Comparison of ENCODE assay signal across 1 cellular context in the genomic region with DNA sequence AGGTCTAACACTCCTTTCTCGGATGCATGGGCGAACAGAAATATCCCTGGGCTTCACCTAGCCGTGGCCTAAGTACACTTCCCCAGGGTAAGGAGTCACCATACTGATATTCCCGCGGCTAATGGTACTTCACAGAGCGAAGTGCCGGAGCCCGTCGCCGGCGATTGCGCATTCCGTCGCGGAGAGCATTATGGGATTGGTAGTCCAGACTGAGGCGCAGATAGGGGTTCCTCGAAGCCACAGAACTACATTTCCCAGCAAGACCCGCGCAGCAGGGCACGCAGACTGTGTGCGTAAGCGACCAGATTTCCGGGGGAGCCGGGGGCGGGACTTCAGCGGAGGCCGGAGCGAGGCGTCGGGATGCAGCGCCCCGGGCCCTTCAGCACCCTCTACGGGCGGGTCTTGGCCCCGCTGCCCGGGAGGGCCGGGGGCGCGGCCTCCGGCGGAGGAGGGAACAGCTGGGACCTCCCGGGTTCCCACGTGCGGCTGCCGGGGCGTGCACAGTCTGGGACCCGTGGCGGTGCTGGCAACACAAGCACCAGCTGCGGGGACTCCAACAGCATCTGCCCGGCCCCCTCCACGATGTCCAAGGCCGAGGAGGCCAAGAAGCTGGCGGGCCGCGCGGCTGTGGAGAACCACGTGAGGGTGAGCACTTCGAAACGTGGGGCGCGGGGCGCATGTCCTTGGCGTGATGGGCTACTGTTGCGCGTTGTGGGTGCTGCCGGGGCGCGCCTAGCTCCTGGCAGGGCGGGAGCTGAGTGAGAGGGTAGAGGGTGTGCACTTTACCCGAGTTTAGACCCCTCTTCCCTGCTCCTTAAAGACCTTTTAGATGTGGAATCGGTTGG.
TF ChIP-seq lines count a peak whose summit lies in the region.

A gene (plus strand): TSS at position 335 of the 845 bp plus-strand sequence. CDS start 26 bp downstream, at position 361.

TF ChIP-seq in K562, 482 proteins besides CTCF, POLR2A, EP300 and RAD21 (continued from another document and continues in another):
- TF ChIP-seq, protein P1, sequence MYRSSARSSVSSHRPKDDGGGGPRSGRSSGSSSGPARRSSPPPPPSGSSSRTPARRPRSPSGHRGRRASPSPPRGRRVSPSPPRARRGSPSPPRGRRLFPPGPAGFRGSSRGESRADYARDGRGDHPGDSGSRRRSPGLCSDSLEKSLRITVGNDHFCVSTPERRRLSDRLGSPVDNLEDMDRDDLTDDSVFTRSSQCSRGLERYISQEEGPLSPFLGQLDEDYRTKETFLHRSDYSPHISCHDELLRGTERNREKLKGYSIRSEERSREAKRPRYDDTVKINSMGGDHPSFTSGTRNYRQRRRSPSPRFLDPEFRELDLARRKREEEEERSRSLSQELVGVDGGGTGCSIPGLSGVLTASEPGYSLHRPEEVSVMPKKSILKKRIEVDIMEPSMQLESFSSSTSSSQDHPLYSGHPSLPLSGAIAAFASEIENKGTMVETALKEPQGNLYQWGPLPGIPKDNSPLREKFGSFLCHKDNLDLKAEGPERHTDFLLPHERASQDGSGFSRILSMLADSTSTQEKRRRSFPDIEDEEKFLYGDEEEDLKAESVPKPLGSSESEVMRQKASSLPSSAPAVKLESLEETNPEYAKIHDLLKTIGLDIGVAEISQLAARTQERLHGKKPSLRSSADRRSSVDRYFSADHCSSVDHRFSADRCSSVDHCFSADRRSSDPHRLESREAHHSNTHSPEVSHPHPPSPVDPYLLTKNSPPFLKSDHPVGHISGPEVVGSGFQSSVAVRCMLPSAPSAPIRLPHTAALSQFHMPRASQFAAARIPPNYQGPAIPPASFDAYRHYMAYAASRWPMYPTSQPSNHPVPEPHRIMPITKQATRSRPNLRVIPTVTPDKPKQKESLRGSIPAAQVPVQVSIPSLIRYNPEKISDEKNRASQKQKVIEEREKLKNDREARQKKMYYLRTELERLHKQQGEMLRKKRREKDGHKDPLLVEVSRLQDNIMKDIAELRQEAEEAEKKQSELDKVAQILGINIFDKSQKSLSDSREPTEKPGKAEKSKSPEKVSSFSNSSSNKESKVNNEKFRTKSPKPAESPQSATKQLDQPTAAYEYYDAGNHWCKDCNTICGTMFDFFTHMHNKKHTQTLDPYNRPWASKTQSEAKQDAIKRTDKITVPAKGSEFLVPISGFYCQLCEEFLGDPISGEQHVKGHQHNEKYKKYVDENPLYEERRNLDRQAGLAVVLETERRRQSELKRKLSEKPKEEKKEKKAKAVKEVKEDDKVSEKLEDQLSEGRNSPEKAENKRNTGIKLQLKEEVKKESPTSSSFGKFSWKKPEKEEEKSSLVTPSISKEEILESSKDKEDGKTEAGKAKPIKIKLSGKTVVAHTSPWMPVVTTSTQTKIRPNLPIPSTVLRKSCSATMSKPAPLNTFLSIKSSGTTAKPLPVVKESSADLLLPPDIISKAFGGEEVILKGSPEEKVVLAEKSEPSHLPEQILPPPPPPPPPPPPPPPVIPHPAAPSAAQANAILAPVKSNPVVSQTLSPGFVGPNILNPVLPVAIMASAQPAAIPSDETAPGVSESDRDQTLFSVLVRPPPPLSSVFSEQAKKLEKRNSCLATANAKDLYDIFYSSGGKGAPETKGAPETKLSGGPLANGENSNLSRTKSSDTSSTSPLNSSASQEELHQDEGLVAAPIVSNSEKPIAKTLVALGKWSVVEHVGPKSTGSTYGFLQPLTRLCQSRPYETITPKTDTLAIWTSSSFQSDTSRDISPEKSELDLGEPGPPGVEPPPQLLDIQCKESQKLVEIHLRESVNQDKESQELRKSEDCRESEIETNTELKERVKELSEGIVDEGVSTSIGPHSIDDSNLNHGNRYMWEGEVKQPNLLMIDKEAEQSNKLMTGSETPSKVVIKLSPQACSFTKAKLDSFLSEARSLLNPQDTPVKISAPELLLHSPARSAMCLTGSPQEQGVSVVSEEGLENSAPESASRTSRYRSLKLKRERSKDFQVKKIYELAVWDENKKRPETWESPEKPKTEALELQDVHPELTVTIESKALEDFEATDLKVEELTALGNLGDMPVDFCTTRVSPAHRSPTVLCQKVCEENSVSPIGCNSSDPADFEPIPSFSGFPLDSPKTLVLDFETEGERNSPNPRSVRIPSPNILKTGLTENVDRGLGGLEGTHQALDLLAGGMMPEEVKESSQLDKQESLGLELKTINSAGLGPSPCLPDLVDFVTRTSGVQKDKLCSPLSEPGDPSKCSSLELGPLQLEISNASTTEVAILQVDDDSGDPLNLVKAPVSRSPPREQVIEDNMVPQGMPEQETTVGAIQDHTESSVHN (IDR thresholded peaks at IDR 0.05; ENCODE audit: borderline replicate concordance in 1 of 2, low read depth in 1 of 2) = no peak
- TF ChIP-seq, protein P2, sequence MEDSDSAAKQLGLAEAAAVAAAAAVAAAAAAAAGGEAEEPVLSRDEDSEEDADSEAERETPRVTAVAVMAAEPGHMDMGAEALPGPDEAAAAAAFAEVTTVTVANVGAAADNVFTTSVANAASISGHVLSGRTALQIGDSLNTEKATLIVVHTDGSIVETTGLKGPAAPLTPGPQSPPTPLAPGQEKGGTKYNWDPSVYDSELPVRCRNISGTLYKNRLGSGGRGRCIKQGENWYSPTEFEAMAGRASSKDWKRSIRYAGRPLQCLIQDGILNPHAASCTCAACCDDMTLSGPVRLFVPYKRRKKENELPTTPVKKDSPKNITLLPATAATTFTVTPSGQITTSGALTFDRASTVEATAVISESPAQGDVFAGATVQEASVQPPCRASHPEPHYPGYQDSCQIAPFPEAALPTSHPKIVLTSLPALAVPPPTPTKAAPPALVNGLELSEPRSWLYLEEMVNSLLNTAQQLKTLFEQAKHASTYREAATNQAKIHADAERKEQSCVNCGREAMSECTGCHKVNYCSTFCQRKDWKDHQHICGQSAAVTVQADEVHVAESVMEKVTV (CRISPR knock-in tag; IDR thresholded peaks at IDR 0.05) = no peak
- TF ChIP-seq HDAC3 (IDR thresholded peaks at IDR 0.05; ENCODE audit: borderline replicate concordance, partially characterized antibody) = no peak
- TF ChIP-seq, protein P3, sequence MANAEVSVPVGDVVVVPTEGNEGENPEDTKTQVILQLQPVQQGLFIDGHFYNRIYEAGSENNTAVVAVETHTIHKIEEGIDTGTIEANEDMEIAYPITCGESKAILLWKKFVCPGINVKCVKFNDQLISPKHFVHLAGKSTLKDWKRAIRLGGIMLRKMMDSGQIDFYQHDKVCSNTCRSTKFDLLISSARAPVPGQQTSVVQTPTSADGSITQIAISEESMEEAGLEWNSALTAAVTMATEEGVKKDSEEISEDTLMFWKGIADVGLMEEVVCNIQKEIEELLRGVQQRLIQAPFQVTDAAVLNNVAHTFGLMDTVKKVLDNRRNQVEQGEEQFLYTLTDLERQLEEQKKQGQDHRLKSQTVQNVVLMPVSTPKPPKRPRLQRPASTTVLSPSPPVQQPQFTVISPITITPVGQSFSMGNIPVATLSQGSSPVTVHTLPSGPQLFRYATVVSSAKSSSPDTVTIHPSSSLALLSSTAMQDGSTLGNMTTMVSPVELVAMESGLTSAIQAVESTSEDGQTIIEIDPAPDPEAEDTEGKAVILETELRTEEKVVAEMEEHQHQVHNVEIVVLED (CRISPR knock-in tag; IDR thresholded peaks at IDR 0.05) = peak; percentile 94
- 0 out of 2 replicates have a peak, but pooled peaks have one; percentile 19 for TF ChIP-seq SMC3 (conservative IDR thresholded peaks at IDR 0.05; ENCODE audit: insufficient read depth, low read depth, low read length)
- TF ChIP-seq, protein P4, sequence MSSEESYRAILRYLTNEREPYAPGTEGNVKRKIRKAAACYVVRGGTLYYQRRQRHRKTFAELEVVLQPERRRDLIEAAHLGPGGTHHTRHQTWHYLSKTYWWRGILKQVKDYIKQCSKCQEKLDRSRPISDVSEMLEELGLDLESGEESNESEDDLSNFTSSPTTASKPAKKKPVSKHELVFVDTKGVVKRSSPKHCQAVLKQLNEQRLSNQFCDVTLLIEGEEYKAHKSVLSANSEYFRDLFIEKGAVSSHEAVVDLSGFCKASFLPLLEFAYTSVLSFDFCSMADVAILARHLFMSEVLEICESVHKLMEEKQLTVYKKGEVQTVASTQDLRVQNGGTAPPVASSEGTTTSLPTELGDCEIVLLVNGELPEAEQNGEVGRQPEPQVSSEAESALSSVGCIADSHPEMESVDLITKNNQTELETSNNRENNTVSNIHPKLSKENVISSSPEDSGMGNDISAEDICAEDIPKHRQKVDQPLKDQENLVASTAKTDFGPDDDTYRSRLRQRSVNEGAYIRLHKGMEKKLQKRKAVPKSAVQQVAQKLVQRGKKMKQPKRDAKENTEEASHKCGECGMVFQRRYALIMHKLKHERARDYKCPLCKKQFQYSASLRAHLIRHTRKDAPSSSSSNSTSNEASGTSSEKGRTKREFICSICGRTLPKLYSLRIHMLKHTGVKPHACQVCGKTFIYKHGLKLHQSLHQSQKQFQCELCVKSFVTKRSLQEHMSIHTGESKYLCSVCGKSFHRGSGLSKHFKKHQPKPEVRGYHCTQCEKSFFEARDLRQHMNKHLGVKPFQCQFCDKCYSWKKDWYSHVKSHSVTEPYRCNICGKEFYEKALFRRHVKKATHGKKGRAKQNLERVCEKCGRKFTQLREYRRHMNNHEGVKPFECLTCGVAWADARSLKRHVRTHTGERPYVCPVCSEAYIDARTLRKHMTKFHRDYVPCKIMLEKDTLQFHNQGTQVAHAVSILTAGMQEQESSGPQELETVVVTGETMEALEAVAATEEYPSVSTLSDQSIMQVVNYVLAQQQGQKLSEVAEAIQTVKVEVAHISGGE (CRISPR knock-in tag; IDR thresholded peaks at IDR 0.05) = peak in 1 of 3 experiments; percentile 89; a peak in 2 of 6 replicates
- TF ChIP-seq CBX2 (IDR thresholded peaks at IDR 0.05; ENCODE audit: insufficient read depth, low read length, poor library complexity, severe bottlenecking) = no peak
- TF ChIP-seq CC2D1A (IDR thresholded peaks at IDR 0.05) = no peak
- TF ChIP-seq, protein P5, sequence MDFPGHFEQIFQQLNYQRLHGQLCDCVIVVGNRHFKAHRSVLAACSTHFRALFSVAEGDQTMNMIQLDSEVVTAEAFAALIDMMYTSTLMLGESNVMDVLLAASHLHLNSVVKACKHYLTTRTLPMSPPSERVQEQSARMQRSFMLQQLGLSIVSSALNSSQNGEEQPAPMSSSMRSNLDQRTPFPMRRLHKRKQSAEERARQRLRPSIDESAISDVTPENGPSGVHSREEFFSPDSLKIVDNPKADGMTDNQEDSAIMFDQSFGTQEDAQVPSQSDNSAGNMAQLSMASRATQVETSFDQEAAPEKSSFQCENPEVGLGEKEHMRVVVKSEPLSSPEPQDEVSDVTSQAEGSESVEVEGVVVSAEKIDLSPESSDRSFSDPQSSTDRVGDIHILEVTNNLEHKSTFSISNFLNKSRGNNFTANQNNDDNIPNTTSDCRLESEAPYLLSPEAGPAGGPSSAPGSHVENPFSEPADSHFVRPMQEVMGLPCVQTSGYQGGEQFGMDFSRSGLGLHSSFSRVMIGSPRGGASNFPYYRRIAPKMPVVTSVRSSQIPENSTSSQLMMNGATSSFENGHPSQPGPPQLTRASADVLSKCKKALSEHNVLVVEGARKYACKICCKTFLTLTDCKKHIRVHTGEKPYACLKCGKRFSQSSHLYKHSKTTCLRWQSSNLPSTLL (IDR thresholded peaks at IDR 0.05) = no peak
- TF ChIP-seq ERF (CRISPR knock-in tag; IDR thresholded peaks at IDR 0.05) = no peak
- no peak for TF ChIP-seq ZNF174 (CRISPR knock-in tag; IDR thresholded peaks at IDR 0.05)
- TF ChIP-seq, protein P6, sequence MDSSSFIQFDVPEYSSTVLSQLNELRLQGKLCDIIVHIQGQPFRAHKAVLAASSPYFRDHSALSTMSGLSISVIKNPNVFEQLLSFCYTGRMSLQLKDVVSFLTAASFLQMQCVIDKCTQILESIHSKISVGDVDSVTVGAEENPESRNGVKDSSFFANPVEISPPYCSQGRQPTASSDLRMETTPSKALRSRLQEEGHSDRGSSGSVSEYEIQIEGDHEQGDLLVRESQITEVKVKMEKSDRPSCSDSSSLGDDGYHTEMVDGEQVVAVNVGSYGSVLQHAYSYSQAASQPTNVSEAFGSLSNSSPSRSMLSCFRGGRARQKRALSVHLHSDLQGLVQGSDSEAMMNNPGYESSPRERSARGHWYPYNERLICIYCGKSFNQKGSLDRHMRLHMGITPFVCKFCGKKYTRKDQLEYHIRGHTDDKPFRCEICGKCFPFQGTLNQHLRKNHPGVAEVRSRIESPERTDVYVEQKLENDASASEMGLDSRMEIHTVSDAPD (CRISPR knock-in tag; IDR thresholded peaks at IDR 0.05) = no peak
- no peak for TF ChIP-seq ZNF41 (CRISPR knock-in tag; conservative IDR thresholded peaks at IDR 0.05)
- TF ChIP-seq ZC3H4 (CRISPR knock-in tag; IDR thresholded peaks at IDR 0.05; ENCODE audit: borderline replicate concordance) = no peak
